20 cellular contexts compared by ENCODE assay signal in the genomic region with DNA sequence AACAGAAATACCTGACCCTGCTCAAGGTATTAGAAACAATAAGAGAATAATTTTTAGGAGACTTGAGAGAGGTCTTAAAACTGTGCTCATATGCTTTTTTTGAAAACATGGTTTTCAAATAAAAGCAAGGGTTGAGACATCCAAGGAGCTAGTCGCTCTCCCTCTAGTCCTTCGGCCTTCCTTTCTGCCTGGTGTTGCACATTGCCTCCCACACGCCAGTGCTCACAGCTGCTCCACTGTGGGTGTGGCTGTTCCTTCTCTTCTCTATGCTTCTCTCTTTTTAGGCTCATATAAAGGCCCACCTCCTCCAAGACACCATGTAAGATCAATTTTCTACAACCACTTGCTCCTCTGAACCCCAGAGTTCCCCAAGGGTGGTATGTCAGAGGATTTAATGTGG.
"Had no signal": no experiment of that assay in that cellular context is flagged by ENCODE, and none has a peak within 500 bp of the region (broad histone marks: within the 10 kb centered on the region; RNA-seq: fewer than 3 reads in every experiment).

No MANE protein-coding gene starts in this region.

- H3K9me3 Mint-ChIP-seq: activated CD4-positive, alpha-beta T cell treated with anti-CD3 and anti-CD28 coated beads, Interleukin-2, amount 10 ng/mL, durations not matched to agents 7 days and 5 days; activated naive CD8-positive, alpha-beta T cell treated with anti-CD3 and anti-CD28 coated beads, Interleukin-2, amount 50 U/mL, for 24 hours; activated T-helper 1 cell treated with anti-CD3 and anti-CD28 coated beads, Interleukin-12 subunit alpha, Interleukin-12 subunit beta, Interleukin-2, Interleukin-4 antibody, amounts not matched to agents 30 ng/mL and 10 ng/mL and 1 ng/mL, durations not matched to agents 14 hours and 24 hours and 36 hours; mesothelial cell of epicardium; natural killer cell treated with Interleukin-12 subunit alpha and Interleukin-12 subunit beta and Interleukin-15 and Interleukin-18, amount 100 ng/mL, for 72 hours had no signal

- H3K36me3 ChIP-seq: left lung, vagina, WERI-Rb-1 had no signal

- H3K4me3 ChIP-seq: left lung, skin epidermis, testis, vagina had no signal

- H3K36me3 Mint-ChIP-seq: mesothelial cell of epicardium; natural killer cell treated with Interleukin-12 subunit alpha and Interleukin-12 subunit beta and Interleukin-15 and Interleukin-18, amount 100 ng/mL, for 72 hours had no signal

- H3K27ac Mint-ChIP-seq: activated CD4-positive, alpha-beta T cell treated with anti-CD3 and anti-CD28 coated beads, Interleukin-2, amount 10 ng/mL, durations not matched to agents 7 days and 5 days; activated CD8-positive, alpha-beta T cell treated with anti-CD3 and anti-CD28 coated beads, Interleukin-2, amount 10 ng/mL, durations not matched to agents 7 days and 5 days; activated naive CD8-positive, alpha-beta T cell treated with anti-CD3 and anti-CD28 coated beads, Interleukin-2, amount 50 U/mL, for 24 hours; activated T-helper 1 cell treated with anti-CD3 and anti-CD28 coated beads, Interleukin-12 subunit alpha, Interleukin-12 subunit beta, Interleukin-2, Interleukin-4 antibody, amounts not matched to agents 30 ng/mL and 10 ng/mL and 1 ng/mL, durations not matched to agents 14 hours and 24 hours and 36 hours; mesothelial cell of epicardium; natural killer cell treated with Interleukin-12 subunit alpha and Interleukin-12 subunit beta and Interleukin-15 and Interleukin-18, amount 100 ng/mL, for 72 hours; progenitor cell of endocrine pancreas had no signal

- H3K27me3 Mint-ChIP-seq: activated naive CD8-positive, alpha-beta T cell treated with anti-CD3 and anti-CD28 coated beads, Interleukin-2, amount 50 U/mL, for 24 hours had no signal

- H3K9me3 ChIP-seq: left lung, testis, vagina had no signal

- DNase-seq: activated CD4-positive, alpha-beta T cell treated with anti-CD3 and anti-CD28 coated beads, Interleukin-2, amount 10 ng/mL, durations not matched to agents 7 days and 5 days; activated CD4-positive, CD25-positive, alpha-beta regulatory T cell treated with anti-CD3 and anti-CD28 coated beads, Interleukin-2, amount 50 U/mL, for 72 hours; activated CD8-positive, alpha-beta T cell treated with anti-CD3 and anti-CD28 coated beads, Interleukin-2, amount 10 ng/mL, durations not matched to agents 7 days and 5 days; activated gamma-delta T cell; activated naive CD4-positive, alpha-beta T cell treated with anti-CD3 and anti-CD28 coated beads, Interleukin-2, amount 50 U/mL, for 16 hours; activated naive CD8-positive, alpha-beta T cell treated with anti-CD3 and anti-CD28 coated beads, Interleukin-2, amount 50 U/mL, for 24 hours; cortex of kidney; hippocampal formation; kidney glomerular epithelial cell; left lung; stimulated activated CD4-positive, alpha-beta T cell treated with anti-CD3 and anti-CD28 coated beads, Interleukin-1b, Interleukin-23, amount 100 ng/mL, for 48 hours; testis; WERI-Rb-1 had no signal

- H3K4me1 Mint-ChIP-seq: activated CD4-positive, alpha-beta T cell treated with anti-CD3 and anti-CD28 coated beads, Interleukin-2, amount 10 ng/mL, durations not matched to agents 7 days and 5 days; activated naive CD8-positive, alpha-beta T cell treated with anti-CD3 and anti-CD28 coated beads, Interleukin-2, amount 50 U/mL, for 24 hours had no signal

- H3K27ac ChIP-seq: epithelial cell of prostate, left lung, skin epidermis, testis, vagina, WERI-Rb-1 had no signal

- H3K27me3 ChIP-seq: left lung, testis, vagina had no signal

- H3K4me1 ChIP-seq: left lung, testis, vagina had no signal

- H3K4me3 Mint-ChIP-seq: activated CD4-positive, alpha-beta T cell treated with anti-CD3 and anti-CD28 coated beads, Interleukin-2, amount 10 ng/mL, durations not matched to agents 7 days and 5 days; activated CD8-positive, alpha-beta T cell treated with anti-CD3 and anti-CD28 coated beads, Interleukin-2, amount 10 ng/mL, durations not matched to agents 7 days and 5 days; activated naive CD8-positive, alpha-beta T cell treated with anti-CD3 and anti-CD28 coated beads, Interleukin-2, amount 50 U/mL, for 24 hours; activated T-helper 1 cell treated with anti-CD3 and anti-CD28 coated beads, Interleukin-12 subunit alpha, Interleukin-12 subunit beta, Interleukin-2, Interleukin-4 antibody, amounts not matched to agents 30 ng/mL and 10 ng/mL and 1 ng/mL, durations not matched to agents 14 hours and 24 hours and 36 hours; mesothelial cell of epicardium; natural killer cell treated with Interleukin-12 subunit alpha and Interleukin-12 subunit beta and Interleukin-15 and Interleukin-18, amount 100 ng/mL, for 72 hours had no signal
